In the genomic region with DNA sequence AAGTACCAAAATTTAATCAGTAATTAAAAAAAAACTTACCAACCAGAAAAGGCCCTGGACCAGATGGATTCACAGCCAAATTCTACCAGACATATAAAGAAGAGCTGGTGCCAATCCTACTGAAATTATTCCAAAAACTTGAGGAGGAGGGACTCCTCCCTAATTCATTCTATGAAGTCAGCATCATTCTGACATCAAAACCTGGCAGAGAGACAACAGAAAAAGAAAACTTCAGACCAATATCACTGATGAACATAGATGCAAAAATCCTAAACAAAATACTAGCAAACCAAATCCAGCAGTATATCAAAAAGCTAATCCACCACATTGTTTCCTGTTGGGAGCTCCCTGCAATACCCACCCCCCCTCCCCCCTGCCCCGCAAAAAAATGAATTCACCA, we compare ENCODE assay signal across 25 cellular contexts.
"Had no signal": no experiment of that assay in that cellular context is flagged by ENCODE, and none has a peak within 500 bp of the region (broad histone marks: within the 10 kb centered on the region; RNA-seq: fewer than 3 reads in every experiment).

A gene (minus strand): TSS at position 101 of the 400 bp plus-strand sequence. CDS start 19,639 bp downstream, outside the sequence.

- DNase-seq: colonic mucosa; cortex of kidney; dermis blood vessel endothelial cell; dorsolateral prefrontal cortex; effector CD4-positive, alpha-beta T cell; effector CD8-positive, alpha-beta T cell; effector memory CD4-positive, alpha-beta T cell; effector memory CD8-positive, alpha-beta T cell; endodermal cell; erythroblast; esophagus squamous epithelium; foreskin fibroblast; foreskin keratinocyte; foreskin melanocyte; gastrocnemius medialis; glutamatergic neuron; head of caudate nucleus; heart left ventricle; heart right ventricle had no signal

- ATAC-seq: effector memory CD8-positive, alpha-beta T cell; esophagus mucosa; foreskin keratinocyte; gastrocnemius medialis; gastroesophageal sphincter; heart left ventricle; heart right ventricle had no signal

- FAIRE-seq: colon, endometrium, endothelial cell of umbilical vein, frontal cortex had no signal
